10 cellular contexts compared by ENCODE assay signal in the genomic region with DNA sequence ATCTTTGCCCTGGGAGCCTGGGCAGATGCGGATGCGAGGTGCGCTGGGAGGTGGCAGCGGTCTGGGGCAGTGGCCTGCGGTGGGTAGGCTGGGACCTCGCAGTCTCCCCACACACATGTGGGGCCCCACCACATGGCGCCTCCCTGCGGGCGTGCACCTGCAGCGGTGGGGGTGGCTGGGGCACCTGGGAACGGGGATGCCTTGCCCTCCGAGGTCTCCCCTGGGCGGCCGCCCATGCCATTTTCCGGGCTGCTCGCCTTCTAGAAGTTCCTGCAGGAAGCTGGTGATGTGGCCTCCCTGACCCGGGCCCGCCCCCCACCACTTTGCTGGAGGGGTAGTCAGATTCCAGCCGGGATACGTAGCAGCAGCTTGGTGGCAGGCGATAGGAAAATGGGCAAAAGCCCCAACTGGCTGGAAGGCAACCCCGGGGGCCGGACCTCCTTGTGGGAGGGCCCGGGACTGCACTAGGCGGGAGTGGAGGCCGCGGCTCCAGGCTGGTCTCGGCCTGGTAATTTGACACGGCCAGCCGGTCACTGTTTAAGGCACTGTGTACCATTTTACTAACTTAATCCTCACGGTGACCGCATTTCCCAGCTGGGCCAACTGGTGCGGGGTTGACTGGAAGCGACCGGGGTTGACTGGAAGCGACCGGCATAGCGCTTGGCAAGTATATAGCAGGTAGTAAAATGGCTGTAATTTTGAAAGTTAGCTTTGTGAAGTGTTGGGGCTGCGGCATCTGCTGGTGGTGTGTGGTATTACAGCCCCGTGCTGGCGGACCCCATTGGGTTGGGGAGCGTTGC. TPM values are rescaled to one million over a fixed set of nuclear protein-coding genes. Genes with fewer than 3 reads are reported as not detected.
A peak's percentile ranks its signal among the peaks of the same experiment; 100 is the strongest.
DNase-seq lines count a peak whose midpoint lies in the region; ATAC-seq and TF ChIP-seq lines count a peak whose summit lies in the region.
"Had no signal": no experiment of that assay in that cellular context is flagged by ENCODE, and none has a peak within 500 bp of the region (broad histone marks: within the 10 kb centered on the region; RNA-seq: fewer than 3 reads in every experiment).

No MANE protein-coding gene starts in this region.

- no peak for TF ChIP-seq EP300 in sigmoid colon (IDR thresholded peaks at IDR 0.05)

- no peak for TF ChIP-seq POLR2A in sigmoid colon (IDR thresholded peaks at IDR 0.05)

- peaks cover 0 to 11% (median 3%) of the 10 kb centered on the region in 4 donors for H3K4me1 ChIP-seq in sigmoid colon
- H3K4me1 ChIP-seq: BLaER1 treated with 17β-estradiol and CSF1 and Interleukin-3, amounts not matched to agents 10 nM and 100 nM had no signal

- H3K4me3 ChIP-seq in sigmoid colon = peak overlapping the region in 3 of 4 donors; percentile 32 to 40 (median 38)
- H3K4me3 ChIP-seq: BLaER1 treated with 17β-estradiol and CSF1 and Interleukin-3, amounts not matched to agents 10 nM and 100 nM had no signal

- no peaks in the 10 kb centered on the region for H3K9me3 ChIP-seq in sigmoid colon

- WGBS in sigmoid colon, 2 donors = 80 to 82% methylated on average over 42 of the region's 42 CpGs

- peak; percentile 53 to 86 (median 82) for TF ChIP-seq CTCF in sigmoid colon (IDR thresholded peaks at IDR 0.05)

- no peaks in the 10 kb centered on the region for H3K36me3 ChIP-seq in sigmoid colon
- H3K36me3 ChIP-seq: BLaER1 treated with 17β-estradiol and CSF1 and Interleukin-3, amounts not matched to agents 10 nM and 100 nM had no signal

- intact Hi-C loops in sigmoid colon (cut with DNase I) = loop anchor here (5.0 to 10.0 kb wide), 3 partner anchors 91 to 361 kb away; a partner anchor contains a TSS

- no peaks in the 10 kb centered on the region for H3K27me3 ChIP-seq in sigmoid colon
- H3K27me3 ChIP-seq: BLaER1 treated with 17β-estradiol and CSF1 and Interleukin-3, amounts not matched to agents 10 nM and 100 nM had no signal

- peak overlapping the region in 3 of 4 donors; percentile 61 to 68 (median 63) for H3K27ac ChIP-seq in sigmoid colon
- H3K27ac ChIP-seq: BLaER1 treated with 17β-estradiol and CSF1 and Interleukin-3, amounts not matched to agents 10 nM and 100 nM had no signal

- no peak for ATAC-seq in HG02798 (IDR thresholded peaks at IDR 0.05; ENCODE audit: poor library complexity, unreplicated experiment)
- ATAC-seq in GM18907 (IDR thresholded peaks at IDR 0.05; ENCODE audit: unreplicated experiment) = no peak

- DNase-seq in NCI-H1417 (lab: John Stamatoyannopoulos, UW) (peak in 2 of 3 experiments; percentile 13 to 27), NCI-H1417 treated with DMSO at 0.1 percent for 48 hours (lab: John Stamatoyannopoulos, UW) (no peak), NCI-H1092 treated with DMSO at 0.1 percent for 48 hours (lab: John Stamatoyannopoulos, UW) (peak; percentile 24), glomerular visceral epithelial cell (ENCODE audit: extremely low spot score) (peak; percentile 69), sigmoid colon (no peak)
- DNase-seq in activated CD8-positive, alpha-beta memory T cell treated with anti-CD3 and anti-CD28 coated beads for 48 hours (ENCODE audit: low read depth in 2 of 3, low spot score in 2 of 3) = peak; percentile 8 to 20 (median 10)
- DNase-seq: activated T-cell treated with anti-CD3 and anti-CD28 coated beads, Interleukin-2, amount 50 U/mL, for 4 hours had no signal

RNA-seq across cellular contexts. Expression of a gene that starts 38.5 kb away (rescaled TPM):
- total RNA-seq in sigmoid colon = under 1 TPM in 2 of 4 donors, not detected in 2; 0.14 to 0.36 TPM
- under 1 TPM in 1 of 3 donors, not detected in 2; 0.20 TPM for polyA plus RNA-seq in sigmoid colon

Comparison
In these comparisons a context has a peak if more than half of its experiments do, and no peak if none do; other contexts are left out.
1. DNase-seq: peak in NCI-H1417 (2 of 3), NCI-H1092 treated with DMSO at 0.1 percent for 48 hours (single experiment), activated CD8-positive, alpha-beta memory T cell treated with anti-CD3 and anti-CD28 coated beads for 48 hours (3 of 3) and glomerular visceral epithelial cell (single experiment); none in NCI-H1417 treated with DMSO at 0.1 percent for 48 hours (single experiment) and sigmoid colon (single experiment).